ENCODE assay signal across 34 cellular contexts in the genomic region with DNA sequence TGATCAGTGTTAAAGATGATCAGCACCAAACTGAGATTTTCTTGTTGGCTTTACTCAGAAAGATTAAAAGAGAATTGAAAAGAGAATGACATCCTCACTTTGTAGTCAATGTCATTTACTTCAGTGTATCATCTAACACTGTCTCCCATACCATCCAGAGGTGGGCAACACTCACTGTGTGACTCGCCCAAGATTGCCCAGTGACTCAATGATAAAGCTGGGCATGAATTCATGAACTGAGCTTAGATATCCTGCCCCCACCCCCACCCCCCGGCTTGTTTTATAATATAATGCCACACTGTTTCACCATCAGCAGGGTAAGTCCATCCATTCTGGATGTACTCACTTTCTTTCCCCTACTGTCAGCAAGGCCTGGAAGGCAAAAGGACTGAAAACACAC.
"Had no signal": no experiment of that assay in that cellular context is flagged by ENCODE, and none has a peak within 500 bp of the region (broad histone marks: within the 10 kb centered on the region; RNA-seq: fewer than 3 reads in every experiment).

No MANE protein-coding gene starts in this region.

- H3K36me3 Mint-ChIP-seq: activated CD4-positive, alpha-beta memory T cell treated with anti-CD3 and anti-CD28 coated beads for 36 hours; activated CD8-positive, alpha-beta memory T cell treated with anti-CD3 and anti-CD28 coated beads, Interleukin-2, amount 10 ng/mL, durations not matched to agents 7 days and 5 days; activated naive CD4-positive, alpha-beta T cell treated with anti-CD3 and anti-CD28 coated beads, Interleukin-2, amount 50 U/mL, for 24 hours; activated naive CD8-positive, alpha-beta T cell treated with anti-CD3 and anti-CD28 coated beads for 36 hours had no signal

- DNase-seq: activated CD4-positive, alpha-beta memory T cell treated with anti-CD3 and anti-CD28 coated beads for 36 hours; activated CD4-positive, alpha-beta T cell treated with anti-CD3 and anti-CD28 coated beads for 36 hours; activated CD4-positive, alpha-beta T cell treated with anti-CD3 and anti-CD28 coated beads, Interleukin-2, amount 10 ng/mL, durations not matched to agents 24 days and 14 days; activated CD4-positive, CD25-positive, alpha-beta regulatory T cell; activated CD4-positive, CD25-positive, alpha-beta regulatory T cell treated with anti-CD3 and anti-CD28 coated beads, Interleukin-2, amount 50 U/mL, for 72 hours; activated CD8-positive, alpha-beta memory T cell treated with anti-CD3 and anti-CD28 coated beads, Interleukin-2, amount 10 ng/mL, durations not matched to agents 7 days and 5 days; activated CD8-positive, alpha-beta memory T cell treated with anti-CD3 and anti-CD28 coated beads, Interleukin-2, amount 50 U/mL, for 4 hours; activated CD8-positive, alpha-beta T cell treated with anti-CD3 and anti-CD28 coated beads, Interleukin-2, amount 10 ng/mL, durations not matched to agents 7 days and 5 days; activated effector memory CD4-positive, alpha-beta T cell treated with anti-CD3 and anti-CD28 coated beads, Interleukin-2, amount 50 U/mL, for 16 hours; activated naive CD4-positive, alpha-beta T cell treated with anti-CD3 and anti-CD28 coated beads for 36 hours; activated naive CD8-positive, alpha-beta T cell treated with anti-CD3 and anti-CD28 coated beads for 36 hours; activated naive CD8-positive, alpha-beta T cell treated with anti-CD3 and anti-CD28 coated beads, Interleukin-2, amount 50 U/mL, for 24 hours; activated T-cell treated with anti-CD3 and anti-CD28 coated beads, Interleukin-2, amount 50 U/mL, for 1 hour; activated T-cell treated with anti-CD3 and anti-CD28 coated beads, Interleukin-2, amount 50 U/mL, for 48 hours; adrenal gland; amygdala; aorta; body of pancreas; caudate nucleus; cortex of kidney; effector memory CD4-positive, alpha-beta T cell; endodermal cell; erythroblast; foreskin melanocyte; hippocampal formation; T-helper 17 cell; T1000 had no signal

- H3K9me3 ChIP-seq: adrenal gland, body of pancreas, esophagus muscularis mucosa, gastroesophageal sphincter had no signal

- H3K4me3 Mint-ChIP-seq: activated CD4-positive, alpha-beta memory T cell treated with anti-CD3 and anti-CD28 coated beads for 36 hours; activated CD4-positive, alpha-beta T cell treated with anti-CD3 and anti-CD28 coated beads for 36 hours; activated CD4-positive, alpha-beta T cell treated with anti-CD3 and anti-CD28 coated beads, Interleukin-2, amount 10 ng/mL, durations not matched to agents 24 days and 14 days; activated CD8-positive, alpha-beta memory T cell treated with anti-CD3 and anti-CD28 coated beads, Interleukin-2, amount 10 ng/mL, durations not matched to agents 7 days and 5 days; activated CD8-positive, alpha-beta T cell treated with anti-CD3 and anti-CD28 coated beads, Interleukin-2, amount 10 ng/mL, durations not matched to agents 7 days and 5 days; activated naive CD4-positive, alpha-beta T cell treated with anti-CD3 and anti-CD28 coated beads for 36 hours; activated naive CD4-positive, alpha-beta T cell treated with anti-CD3 and anti-CD28 coated beads, Interleukin-2, amount 50 U/mL, for 24 hours; activated naive CD8-positive, alpha-beta T cell treated with anti-CD3 and anti-CD28 coated beads for 36 hours; activated naive CD8-positive, alpha-beta T cell treated with anti-CD3 and anti-CD28 coated beads, Interleukin-2, amount 50 U/mL, for 24 hours; activated T-helper 1 cell treated with anti-CD3 and anti-CD28 coated beads, Interleukin-12 subunit alpha, Interleukin-12 subunit beta, Interleukin-2, Interleukin-4 antibody, amounts not matched to agents 30 ng/mL and 10 ng/mL and 1 ng/mL, durations not matched to agents 14 hours and 24 hours and 36 hours; endodermal cell; T-helper 17 cell; T-helper 2 cell treated with Interferon-gamma antibody and Interleukin-4, amounts not matched to agents 5 μg/mL and 100 μg/mL, for 36 hours had no signal

- H3K27me3 Mint-ChIP-seq: activated CD4-positive, alpha-beta memory T cell treated with anti-CD3 and anti-CD28 coated beads for 36 hours; activated CD4-positive, alpha-beta T cell treated with anti-CD3 and anti-CD28 coated beads for 36 hours; activated CD4-positive, alpha-beta T cell treated with anti-CD3 and anti-CD28 coated beads, Interleukin-2, amount 10 ng/mL, durations not matched to agents 24 days and 14 days; activated CD8-positive, alpha-beta memory T cell treated with anti-CD3 and anti-CD28 coated beads, Interleukin-2, amount 10 ng/mL, durations not matched to agents 7 days and 5 days; activated naive CD4-positive, alpha-beta T cell treated with anti-CD3 and anti-CD28 coated beads, Interleukin-2, amount 50 U/mL, for 24 hours; activated naive CD8-positive, alpha-beta T cell treated with anti-CD3 and anti-CD28 coated beads for 36 hours; T-helper 17 cell had no signal

- H3K9me3 Mint-ChIP-seq: activated CD4-positive, alpha-beta memory T cell treated with anti-CD3 and anti-CD28 coated beads for 36 hours; activated naive CD4-positive, alpha-beta T cell treated with anti-CD3 and anti-CD28 coated beads for 36 hours; activated naive CD4-positive, alpha-beta T cell treated with anti-CD3 and anti-CD28 coated beads, Interleukin-2, amount 50 U/mL, for 24 hours; activated naive CD8-positive, alpha-beta T cell treated with anti-CD3 and anti-CD28 coated beads for 36 hours; activated naive CD8-positive, alpha-beta T cell treated with anti-CD3 and anti-CD28 coated beads, Interleukin-2, amount 50 U/mL, for 24 hours; activated T-helper 1 cell treated with anti-CD3 and anti-CD28 coated beads, Interleukin-12 subunit alpha, Interleukin-12 subunit beta, Interleukin-2, Interleukin-4 antibody, amounts not matched to agents 30 ng/mL and 10 ng/mL and 1 ng/mL, durations not matched to agents 14 hours and 24 hours and 36 hours; activated T-helper 2 cell treated with anti-CD3 and anti-CD28 coated beads, Interferon-gamma antibody, Interleukin-2, Interleukin-4, amounts not matched to agents 10 μg/mL and 5 μg/mL and 100 μg/mL, durations not matched to agents 14 hours and 24 hours and 36 hours; endodermal cell; T-helper 2 cell treated with Interferon-gamma antibody and Interleukin-4, amounts not matched to agents 5 μg/mL and 100 μg/mL, for 36 hours had no signal

- H3K36me3 ChIP-seq: adrenal gland, esophagus muscularis mucosa, gastroesophageal sphincter had no signal

- H3K27me3 ChIP-seq: adrenal gland, body of pancreas, esophagus muscularis mucosa, gastroesophageal sphincter had no signal

- FAIRE-seq: colon had no signal

- H3K4me1 Mint-ChIP-seq: activated CD4-positive, alpha-beta T cell treated with anti-CD3 and anti-CD28 coated beads for 36 hours; activated CD4-positive, alpha-beta T cell treated with anti-CD3 and anti-CD28 coated beads, Interleukin-2, amount 10 ng/mL, durations not matched to agents 24 days and 14 days; activated naive CD4-positive, alpha-beta T cell treated with anti-CD3 and anti-CD28 coated beads, Interleukin-2, amount 50 U/mL, for 24 hours; activated naive CD8-positive, alpha-beta T cell treated with anti-CD3 and anti-CD28 coated beads for 36 hours; activated naive CD8-positive, alpha-beta T cell treated with anti-CD3 and anti-CD28 coated beads, Interleukin-2, amount 50 U/mL, for 24 hours; T-helper 17 cell had no signal

- H3K4me3 ChIP-seq: adrenal gland, body of pancreas, esophagus muscularis mucosa, gastroesophageal sphincter had no signal

- H3K27ac Mint-ChIP-seq: activated CD4-positive, alpha-beta memory T cell treated with anti-CD3 and anti-CD28 coated beads for 36 hours; activated CD4-positive, alpha-beta T cell treated with anti-CD3 and anti-CD28 coated beads for 36 hours; activated CD4-positive, alpha-beta T cell treated with anti-CD3 and anti-CD28 coated beads, Interleukin-2, amount 10 ng/mL, durations not matched to agents 24 days and 14 days; activated CD8-positive, alpha-beta memory T cell treated with anti-CD3 and anti-CD28 coated beads, Interleukin-2, amount 10 ng/mL, durations not matched to agents 7 days and 5 days; activated CD8-positive, alpha-beta T cell treated with anti-CD3 and anti-CD28 coated beads, Interleukin-2, amount 10 ng/mL, durations not matched to agents 7 days and 5 days; activated naive CD4-positive, alpha-beta T cell treated with anti-CD3 and anti-CD28 coated beads for 36 hours; activated naive CD4-positive, alpha-beta T cell treated with anti-CD3 and anti-CD28 coated beads, Interleukin-2, amount 50 U/mL, for 24 hours; activated naive CD8-positive, alpha-beta T cell treated with anti-CD3 and anti-CD28 coated beads for 36 hours; activated naive CD8-positive, alpha-beta T cell treated with anti-CD3 and anti-CD28 coated beads, Interleukin-2, amount 50 U/mL, for 24 hours; activated T-helper 1 cell treated with anti-CD3 and anti-CD28 coated beads, Interleukin-12 subunit alpha, Interleukin-12 subunit beta, Interleukin-2, Interleukin-4 antibody, amounts not matched to agents 30 ng/mL and 10 ng/mL and 1 ng/mL, durations not matched to agents 14 hours and 24 hours and 36 hours; activated T-helper 2 cell treated with anti-CD3 and anti-CD28 coated beads, Interferon-gamma antibody, Interleukin-2, Interleukin-4, amounts not matched to agents 10 μg/mL and 5 μg/mL and 100 μg/mL, durations not matched to agents 14 hours and 24 hours and 36 hours; endodermal cell; T-helper 17 cell; T-helper 2 cell treated with Interferon-gamma antibody and Interleukin-4, amounts not matched to agents 5 μg/mL and 100 μg/mL, for 36 hours had no signal
